1 cellular context compared by ENCODE assay signal in the genomic region with DNA sequence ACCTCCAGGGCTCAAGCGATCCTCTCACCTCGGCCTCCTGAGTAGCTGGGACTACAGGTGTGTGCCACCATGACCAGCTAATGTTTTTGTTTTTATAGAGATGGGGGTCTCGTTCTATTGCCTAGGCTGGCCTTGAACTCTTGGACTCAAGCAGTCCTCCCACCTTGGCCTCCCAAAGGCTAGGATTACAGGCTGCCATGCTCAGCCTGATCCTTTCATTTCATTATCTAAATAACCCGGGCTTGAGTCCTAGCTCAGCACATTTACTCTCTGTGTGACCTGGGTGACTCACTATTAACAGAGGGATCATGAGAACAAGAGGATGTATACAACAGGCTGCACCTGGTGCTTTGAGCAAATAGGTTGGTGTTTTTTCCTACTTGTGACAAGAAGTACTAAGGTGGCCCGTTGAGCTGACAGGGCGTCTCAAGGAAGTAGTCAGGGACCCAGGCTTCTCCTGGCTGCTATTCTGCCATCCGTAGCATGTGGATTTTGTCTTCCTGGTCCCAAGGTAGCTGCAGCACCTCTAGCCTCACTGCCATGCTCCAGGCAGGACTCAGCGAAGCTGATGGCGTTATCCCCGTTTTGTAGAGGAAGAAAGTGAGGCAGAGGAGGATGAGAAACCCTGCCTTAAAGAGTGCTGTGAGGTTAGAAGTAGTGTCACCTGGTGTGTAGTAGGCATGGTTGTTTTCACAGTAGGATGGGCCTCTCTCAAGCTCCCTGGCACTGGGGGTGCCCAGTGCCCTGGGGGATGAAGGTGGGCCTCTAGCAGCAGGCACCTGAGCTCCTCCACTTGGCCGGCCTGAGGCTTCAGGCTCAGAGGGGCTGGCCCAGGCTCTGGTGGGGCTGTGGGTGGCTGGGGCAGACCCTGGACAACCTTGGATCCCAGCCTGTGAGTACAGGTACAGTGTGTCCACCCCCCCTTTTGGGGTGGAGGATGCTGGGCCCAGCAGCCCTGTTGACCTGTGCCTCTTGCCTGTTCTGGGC.
TF ChIP-seq lines count a peak whose summit lies in the region.

No MANE protein-coding gene starts in this region.

TF ChIP-seq in HepG2, 621 proteins besides CTCF, POLR2A, EP300 and RAD21 (continued from another document and continues in another):
- TF ChIP-seq, protein P1, sequence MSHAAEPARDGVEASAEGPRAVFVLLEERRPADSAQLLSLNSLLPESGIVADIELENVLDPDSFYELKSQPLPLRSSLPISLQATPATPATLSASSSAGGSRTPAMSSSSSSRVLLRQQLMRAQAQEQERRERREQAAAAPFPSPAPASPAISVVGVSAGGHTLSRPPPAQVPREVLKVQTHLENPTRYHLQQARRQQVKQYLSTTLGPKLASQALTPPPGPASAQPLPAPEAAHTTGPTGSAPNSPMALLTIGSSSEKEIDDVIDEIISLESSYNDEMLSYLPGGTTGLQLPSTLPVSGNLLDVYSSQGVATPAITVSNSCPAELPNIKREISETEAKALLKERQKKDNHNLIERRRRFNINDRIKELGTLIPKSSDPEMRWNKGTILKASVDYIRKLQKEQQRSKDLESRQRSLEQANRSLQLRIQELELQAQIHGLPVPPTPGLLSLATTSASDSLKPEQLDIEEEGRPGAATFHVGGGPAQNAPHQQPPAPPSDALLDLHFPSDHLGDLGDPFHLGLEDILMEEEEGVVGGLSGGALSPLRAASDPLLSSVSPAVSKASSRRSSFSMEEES (CRISPR knock-in tag; IDR thresholded peaks at IDR 0.05) = 0 out of 2 replicates have a peak, but pooled peaks have one; percentile 25
- TF ChIP-seq ZNF850 (CRISPR knock-in tag; conservative IDR thresholded peaks at IDR 0.05) (no peak), ISX (CRISPR knock-in tag; conservative IDR thresholded peaks at IDR 0.05) (no peak), NRL (CRISPR knock-in tag; IDR thresholded peaks at IDR 0.05; ENCODE audit: borderline replicate concordance) (no peak), ZNF770 (CRISPR knock-in tag; IDR thresholded peaks at IDR 0.05) (peak; percentile 97), ZFP82 (CRISPR knock-in tag; IDR thresholded peaks at IDR 0.05; ENCODE audit: borderline replicate concordance) (no peak), ZNF572 (CRISPR knock-in tag; IDR thresholded peaks at IDR 0.05) (no peak), ZNF547 (CRISPR knock-in tag; IDR thresholded peaks at IDR 0.05) (0 out of 2 replicates have a peak, but pooled peaks have one; percentile 35), RXRB (CRISPR knock-in tag; IDR thresholded peaks at IDR 0.05; ENCODE audit: borderline replicate concordance) (peak; percentile 20; the same call in 1 of the 2 replicates), ZNF598 (CRISPR knock-in tag; IDR thresholded peaks at IDR 0.05; ENCODE audit: borderline replicate concordance) (no peak), ZNF670 (CRISPR knock-in tag; IDR thresholded peaks at IDR 0.05; ENCODE audit: borderline replicate concordance) (no peak), CENPT (CRISPR knock-in tag; IDR thresholded peaks at IDR 0.05; ENCODE audit: low read depth) (no peak), TBL1XR1 (IDR thresholded peaks at IDR 0.05; ENCODE audit: borderline replicate concordance, low read length, partially characterized antibody) (no peak), ZNF20 (CRISPR knock-in tag; IDR thresholded peaks at IDR 0.05) (no peak), MED1 (CRISPR knock-in tag; IDR thresholded peaks at IDR 0.05) (no peak), HNF4A (CRISPR knock-in tag; IDR thresholded peaks at IDR 0.05) (0 out of 2 replicates have a peak, but pooled peaks have one; percentile 19), PAX8 (CRISPR knock-in tag; IDR thresholded peaks at IDR 0.05; ENCODE audit: borderline replicate concordance) (no peak), FOXA3 (CRISPR knock-in tag; IDR thresholded peaks at IDR 0.05) (peak; percentile 58), ZNF260 (CRISPR knock-in tag; IDR thresholded peaks at IDR 0.05; ENCODE audit: borderline replicate concordance, low read depth) (no peak), GMEB2 (CRISPR knock-in tag; IDR thresholded peaks at IDR 0.05; ENCODE audit: low read depth) (no peak), SMAD1 (CRISPR knock-in tag; IDR thresholded peaks at IDR 0.05; ENCODE audit: borderline replicate concordance, low read depth) (no peak), SAP130 (CRISPR knock-in tag; IDR thresholded peaks at IDR 0.05; ENCODE audit: low read depth) (peak; percentile 62), ZNF207 (IDR thresholded peaks at IDR 0.05; ENCODE audit: borderline replicate concordance) (no peak), HDAC6 (IDR thresholded peaks at IDR 0.05; ENCODE audit: low read depth, low read length) (no peak), ZNF556 (CRISPR knock-in tag; IDR thresholded peaks at IDR 0.05; ENCODE audit: borderline replicate concordance) (no peak), ZNF510 (CRISPR knock-in tag; IDR thresholded peaks at IDR 0.05; ENCODE audit: low read depth) (no peak), ZSCAN9 (CRISPR knock-in tag; IDR thresholded peaks at IDR 0.05; ENCODE audit: borderline replicate concordance) (peak; percentile 51; the same call in 1 of the 2 replicates), KLF15 (CRISPR knock-in tag; IDR thresholded peaks at IDR 0.05; ENCODE audit: borderline replicate concordance) (no peak), TBP (CRISPR knock-in tag; IDR thresholded peaks at IDR 0.05) (no peak), NKX3-1 (CRISPR knock-in tag; IDR thresholded peaks at IDR 0.05) (no peak), FOXO1 (CRISPR knock-in tag; IDR thresholded peaks at IDR 0.05) (no peak), KMT2A (CRISPR knock-in tag; IDR thresholded peaks at IDR 0.05) (no peak), ZMYM2 (CRISPR knock-in tag; IDR thresholded peaks at IDR 0.05) (0 out of 2 replicates have a peak, but pooled peaks have one; percentile 54), MLXIP (CRISPR knock-in tag; IDR thresholded peaks at IDR 0.05; ENCODE audit: borderline replicate concordance) (no peak), SETDB1 (CRISPR knock-in tag; IDR thresholded peaks at IDR 0.05; ENCODE audit: borderline replicate concordance) (no peak), ZNF101 (CRISPR knock-in tag; IDR thresholded peaks at IDR 0.05; ENCODE audit: borderline replicate concordance, low read depth) (no peak), IRF2 (CRISPR knock-in tag; IDR thresholded peaks at IDR 0.05) (peak; percentile 10; the same call in 1 of the 2 replicates), MAX (IDR thresholded peaks at IDR 0.05) (no peak), HDAC1 (CRISPR knock-in tag; IDR thresholded peaks at IDR 0.05) (no peak), MEF2D (CRISPR knock-in tag; IDR thresholded peaks at IDR 0.05) (0 out of 2 replicates have a peak, but pooled peaks have one; percentile 12), ZNF788 (CRISPR knock-in tag; IDR thresholded peaks at IDR 0.05; ENCODE audit: borderline replicate concordance) (no peak), XRCC5 (optimal IDR thresholded peaks at IDR 0.05; ENCODE audit: low read length) (peak; percentile 37)
- TF ChIP-seq, protein P2, sequence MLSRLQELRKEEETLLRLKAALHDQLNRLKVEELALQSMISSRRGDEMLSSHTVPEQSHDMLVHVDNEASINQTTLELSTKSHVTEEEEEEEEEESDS (CRISPR knock-in tag; IDR thresholded peaks at IDR 0.05; ENCODE audit: borderline replicate concordance) = no peak
- TF ChIP-seq, protein P3, sequence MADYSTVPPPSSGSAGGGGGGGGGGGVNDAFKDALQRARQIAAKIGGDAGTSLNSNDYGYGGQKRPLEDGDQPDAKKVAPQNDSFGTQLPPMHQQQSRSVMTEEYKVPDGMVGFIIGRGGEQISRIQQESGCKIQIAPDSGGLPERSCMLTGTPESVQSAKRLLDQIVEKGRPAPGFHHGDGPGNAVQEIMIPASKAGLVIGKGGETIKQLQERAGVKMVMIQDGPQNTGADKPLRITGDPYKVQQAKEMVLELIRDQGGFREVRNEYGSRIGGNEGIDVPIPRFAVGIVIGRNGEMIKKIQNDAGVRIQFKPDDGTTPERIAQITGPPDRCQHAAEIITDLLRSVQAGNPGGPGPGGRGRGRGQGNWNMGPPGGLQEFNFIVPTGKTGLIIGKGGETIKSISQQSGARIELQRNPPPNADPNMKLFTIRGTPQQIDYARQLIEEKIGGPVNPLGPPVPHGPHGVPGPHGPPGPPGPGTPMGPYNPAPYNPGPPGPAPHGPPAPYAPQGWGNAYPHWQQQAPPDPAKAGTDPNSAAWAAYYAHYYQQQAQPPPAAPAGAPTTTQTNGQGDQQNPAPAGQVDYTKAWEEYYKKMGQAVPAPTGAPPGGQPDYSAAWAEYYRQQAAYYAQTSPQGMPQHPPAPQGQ (CRISPR knock-in tag; IDR thresholded peaks at IDR 0.05; ENCODE audit: borderline replicate concordance) = no peak
- TF ChIP-seq, protein P4, sequence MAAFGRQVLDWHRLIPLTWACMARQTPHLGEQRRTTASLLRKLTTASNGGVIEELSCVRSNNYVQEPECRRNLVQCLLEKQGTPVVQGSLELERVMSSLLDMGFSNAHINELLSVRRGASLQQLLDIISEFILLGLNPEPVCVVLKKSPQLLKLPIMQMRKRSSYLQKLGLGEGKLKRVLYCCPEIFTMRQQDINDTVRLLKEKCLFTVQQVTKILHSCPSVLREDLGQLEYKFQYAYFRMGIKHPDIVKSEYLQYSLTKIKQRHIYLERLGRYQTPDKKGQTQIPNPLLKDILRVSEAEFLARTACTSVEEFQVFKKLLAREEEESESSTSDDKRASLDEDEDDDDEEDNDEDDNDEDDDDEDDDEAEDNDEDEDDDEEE (CRISPR knock-in tag; IDR thresholded peaks at IDR 0.05) = peak; percentile 64; the same call in 1 of the 2 replicates
- TF ChIP-seq, protein P5, sequence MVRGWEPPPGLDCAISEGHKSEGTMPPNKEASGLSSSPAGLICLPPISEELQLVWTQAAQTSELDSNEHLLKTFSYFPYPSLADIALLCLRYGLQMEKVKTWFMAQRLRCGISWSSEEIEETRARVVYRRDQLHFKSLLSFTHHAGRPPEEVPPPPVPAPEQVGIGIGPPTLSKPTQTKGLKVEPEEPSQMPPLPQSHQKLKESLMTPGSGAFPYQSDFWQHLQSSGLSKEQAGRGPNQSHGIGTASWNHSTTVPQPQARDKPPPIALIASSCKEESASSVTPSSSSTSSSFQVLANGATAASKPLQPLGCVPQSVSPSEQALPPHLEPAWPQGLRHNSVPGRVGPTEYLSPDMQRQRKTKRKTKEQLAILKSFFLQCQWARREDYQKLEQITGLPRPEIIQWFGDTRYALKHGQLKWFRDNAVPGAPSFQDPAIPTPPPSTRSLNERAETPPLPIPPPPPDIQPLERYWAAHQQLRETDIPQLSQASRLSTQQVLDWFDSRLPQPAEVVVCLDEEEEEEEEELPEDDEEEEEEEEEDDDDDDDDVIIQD (CRISPR knock-in tag; IDR thresholded peaks at IDR 0.05; ENCODE audit: low read depth) = 0 out of 2 replicates have a peak, but pooled peaks have one; percentile 11
